ENCODE assay signal across 8 cellular contexts in genomic region chr5:159263569-159263905, GRCh38. TPM values are rescaled to one million over a fixed set of nuclear protein-coding genes. Genes with fewer than 3 reads are reported as not detected.
DNase-seq lines count a peak whose midpoint lies in the region; ATAC-seq and TF ChIP-seq lines count a peak whose summit lies in the region.

No MANE protein-coding gene starts in this region.

- no peaks in the 10 kb centered on the region for H4K20me1 ChIP-seq in hepatocyte (ENCODE audit: insufficient read depth, poor library complexity, severe bottlenecking)

- H3K27ac ChIP-seq in hepatocyte: peak overlapping the region; percentile 98

- no peaks in the 10 kb centered on the region for H3K9me2 ChIP-seq in hepatocyte (replicated peaks; ENCODE audit: insufficient read depth)

- DNase-seq in activated CD8-positive, alpha-beta T cell treated with anti-CD3 and anti-CD28 coated beads for 36 hours: no peak
- no peak for DNase-seq in hepatocyte (ENCODE audit: low spot score)
- no peak for DNase-seq in HEK293T (ENCODE audit: extremely low spot score)
- no peak for DNase-seq in Ammon's horn (ENCODE audit: low spot score)
- no peak for DNase-seq in NCI-H446 (lab: John Stamatoyannopoulos, UW)

- no peaks in the 10 kb centered on the region for H3K27me3 Mint-ChIP-seq in activated CD8-positive, alpha-beta T cell treated with anti-CD3 and anti-CD28 coated beads for 36 hours
- no peaks in the 10 kb centered on the region for H3K27me3 Mint-ChIP-seq in stimulated activated memory B cell treated with anti-CD40 and anti-IgM and Interleukin-4, amounts not matched to agents 10 μg/mL and 1 μg/mL and 100 μg/mL, for 72 hours

- peaks cover 37% of the 10 kb centered on the region for H3K79me2 ChIP-seq in hepatocyte

- POLR2A ChIA-PET in activated CD8-positive, alpha-beta T cell treated with anti-CD3 and anti-CD28 coated beads for 36 hours (lab: Charles Lee): interaction anchor here (0.8 kb wide), 1 partner anchor 56 kb away, joined by 6 read pairs; no protein-coding TSS in a partner anchor
- POLR2A ChIA-PET in HEK293T (lab: Yijun Ruan, JAX): no interaction called here

- peaks cover 13% of the 10 kb centered on the region for H3K4me1 ChIP-seq in hepatocyte (ENCODE audit: insufficient read depth)

- peaks cover 35% of the 10 kb centered on the region for H3K36me3 Mint-ChIP-seq in activated CD8-positive, alpha-beta T cell treated with anti-CD3 and anti-CD28 coated beads for 36 hours (ENCODE audit: low read depth)
- peaks cover 27% of the 10 kb centered on the region for H3K36me3 Mint-ChIP-seq in stimulated activated memory B cell treated with anti-CD40 and anti-IgM and Interleukin-4, amounts not matched to agents 10 μg/mL and 1 μg/mL and 100 μg/mL, for 72 hours

- intact Hi-C loops in activated CD8-positive, alpha-beta T cell treated with anti-CD3 and anti-CD28 coated beads for 36 hours (cut with micrococcal nuclease): loop anchor here (5.0 kb wide), 2 partner anchors 56 to 106 kb away; partner anchors contain the start of gene RNF145

- peaks cover 45% of the 10 kb centered on the region for H3K4me1 Mint-ChIP-seq in activated CD8-positive, alpha-beta T cell treated with anti-CD3 and anti-CD28 coated beads for 36 hours (ENCODE audit: low read depth)
- peaks cover 32% of the 10 kb centered on the region for H3K4me1 Mint-ChIP-seq in stimulated activated memory B cell treated with anti-CD40 and anti-IgM and Interleukin-4, amounts not matched to agents 10 μg/mL and 1 μg/mL and 100 μg/mL, for 72 hours

- H3K9me3 ChIP-seq in hepatocyte (ENCODE audit: low read depth): no peaks in the 10 kb centered on the region

- peak overlapping the region; percentile 82 for H2AFZ ChIP-seq in hepatocyte

- H3K9me3 Mint-ChIP-seq in activated CD8-positive, alpha-beta T cell treated with anti-CD3 and anti-CD28 coated beads for 36 hours: peaks cover 11% of the 10 kb centered on the region
- no peaks in the 10 kb centered on the region for H3K9me3 Mint-ChIP-seq in stimulated activated memory B cell treated with anti-CD40 and anti-IgM and Interleukin-4, amounts not matched to agents 10 μg/mL and 1 μg/mL and 100 μg/mL, for 72 hours

- ATAC-seq in GM19324 (IDR thresholded peaks at IDR 0.05; ENCODE audit: low FRiP score, unreplicated experiment) (peak; percentile 18), HG02970 (IDR thresholded peaks at IDR 0.05; ENCODE audit: low FRiP score, unreplicated experiment) (peak; percentile 17)
- peak; percentile 6 for ATAC-seq in activated CD8-positive, alpha-beta T cell treated with anti-CD3 and anti-CD28 coated beads for 36 hours
- ATAC-seq in stimulated activated memory B cell treated with anti-CD40 and anti-IgM and Interleukin-4, amounts not matched to agents 10 μg/mL and 1 μg/mL and 100 μg/mL, for 72 hours: peak; percentile 14

- TF ChIP-seq CTCF in activated CD8-positive, alpha-beta T cell treated with anti-CD3 and anti-CD28 coated beads for 36 hours (IDR thresholded peaks at IDR 0.05): no peak
- no peak for TF ChIP-seq CTCF in hepatocyte (IDR thresholded peaks at IDR 0.05; ENCODE audit: poor library complexity)

- peak overlapping the region; percentile 63 for H3K4me3 ChIP-seq in hepatocyte

- H3K27me3 ChIP-seq in hepatocyte: no peaks in the 10 kb centered on the region

- H3K36me3 ChIP-seq in hepatocyte (replicated peaks; ENCODE audit: insufficient read depth, low read depth): no peaks in the 10 kb centered on the region

- 2% methylated on average over 10 of the region's 10 CpGs for WGBS in hepatocyte (ENCODE audit: low lambda C conversion rate, missing lambda C conversion rate)

- H3K4me3 Mint-ChIP-seq in activated CD8-positive, alpha-beta T cell treated with anti-CD3 and anti-CD28 coated beads for 36 hours: peak overlapping the region; percentile 92
- peak overlapping the region; percentile 85 for H3K4me3 Mint-ChIP-seq in stimulated activated memory B cell treated with anti-CD40 and anti-IgM and Interleukin-4, amounts not matched to agents 10 μg/mL and 1 μg/mL and 100 μg/mL, for 72 hours

- CTCF ChIA-PET in activated CD8-positive, alpha-beta T cell treated with anti-CD3 and anti-CD28 coated beads for 36 hours (lab: Charles Lee): interaction anchor here (1.2 to 1.5 kb wide), 2 partner anchors 9 to 107 kb away, joined by 3 to 10 read pairs; no protein-coding TSS in a partner anchor
- CTCF ChIA-PET in HEK293T (lab: Yijun Ruan, JAX): interaction anchor here (0.6 to 1.5 kb wide), 2 partner anchors 23 to 53 kb away, joined by 3 to 5 read pairs; no protein-coding TSS in a partner anchor

- peak overlapping the region; percentile 83 for H3K4me2 ChIP-seq in hepatocyte

- peak overlapping the region; percentile 99 for H3K27ac Mint-ChIP-seq in activated CD8-positive, alpha-beta T cell treated with anti-CD3 and anti-CD28 coated beads for 36 hours
- H3K27ac Mint-ChIP-seq in stimulated activated memory B cell treated with anti-CD40 and anti-IgM and Interleukin-4, amounts not matched to agents 10 μg/mL and 1 μg/mL and 100 μg/mL, for 72 hours: peak overlapping the region; percentile 97

TF ChIP-seq in HEK293T, 16 proteins besides CTCF, POLR2A, EP300 and RAD21:
- TF ChIP-seq ELF4 (IDR thresholded peaks at IDR 0.05): no peak
- TF ChIP-seq HDGF (IDR thresholded peaks at IDR 0.05; ENCODE audit: borderline replicate concordance): no peak
- no peak for TF ChIP-seq CTBP1 (IDR thresholded peaks at IDR 0.05; ENCODE audit: borderline replicate concordance)
- TF ChIP-seq NFRKB (IDR thresholded peaks at IDR 0.05): no peak
- no peak for TF ChIP-seq L3MBTL2 (conservative IDR thresholded peaks at IDR 0.05)
- no peak for TF ChIP-seq FOXA1 (IDR thresholded peaks at IDR 0.05)
- TF ChIP-seq FOXM1 (IDR thresholded peaks at IDR 0.05; ENCODE audit: borderline replicate concordance): no peak
- TF ChIP-seq SP1 (IDR thresholded peaks at IDR 0.05): no peak
- no peak for TF ChIP-seq FOXK2 (IDR thresholded peaks at IDR 0.05)
- no peak for TF ChIP-seq TARDBP (IDR thresholded peaks at IDR 0.05)
- no peak for TF ChIP-seq BHLHE40 (IDR thresholded peaks at IDR 0.05; ENCODE audit: borderline replicate concordance)
- TF ChIP-seq PKNOX1 (IDR thresholded peaks at IDR 0.05): no peak
- TF ChIP-seq ZNF384 (IDR thresholded peaks at IDR 0.05): no peak
- no peak for TF ChIP-seq SUZ12 (IDR thresholded peaks at IDR 0.05)
- no peak for TF ChIP-seq LEF1 (IDR thresholded peaks at IDR 0.05; ENCODE audit: borderline replicate concordance)
- no peak for TF ChIP-seq ARNT (IDR thresholded peaks at IDR 0.05)

RNA-seq across cellular contexts. Expression of gene UBLCP1, which starts 0.4 kb away (rescaled TPM):
- 10 to 100 TPM; 30.6 to 31.6 TPM for total RNA-seq in activated CD8-positive, alpha-beta T cell treated with anti-CD3 and anti-CD28 coated beads for 36 hours
- total RNA-seq in hepatocyte: 20.2 and 28.9 TPM in 2 replicates
- 19.3 and 24.4 TPM in 2 replicates for polyA plus RNA-seq in hepatocyte

RNA-seq across cellular contexts. Expression of gene RNF145, which starts 54.2 kb away (rescaled TPM):
- 10 to 100 TPM; 77.5 to 87.5 TPM for total RNA-seq in activated CD8-positive, alpha-beta T cell treated with anti-CD3 and anti-CD28 coated beads for 36 hours
- 36.2 and 37.4 TPM in 2 replicates for total RNA-seq in hepatocyte
- 13.0 and 15.1 TPM in 2 replicates for polyA plus RNA-seq in hepatocyte
